24 cellular contexts compared by ENCODE assay signal in the genomic region with DNA sequence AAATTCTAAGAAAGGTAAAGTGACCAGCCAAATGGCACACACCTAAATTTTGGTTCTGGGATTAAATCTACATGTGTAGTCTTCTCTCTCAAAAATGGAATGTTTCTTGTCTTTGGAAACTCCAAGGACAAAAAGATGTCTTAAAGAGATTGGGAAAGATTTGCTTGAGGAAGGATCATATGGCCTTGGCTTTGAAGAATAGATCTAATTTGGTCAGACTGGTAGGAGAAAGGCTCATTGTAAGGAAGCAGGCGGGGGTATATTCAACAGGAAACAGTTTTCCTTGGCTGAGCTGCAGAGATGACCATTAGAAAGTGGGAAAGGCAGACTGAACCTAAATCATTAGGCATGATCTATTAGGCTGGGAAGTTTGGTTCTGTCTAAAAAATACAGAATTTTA.
A peak's percentile ranks its signal among the peaks of the same experiment; 100 is the strongest.
DNase-seq lines count a peak whose midpoint lies in the region; ATAC-seq, FAIRE-seq and TF ChIP-seq lines count a peak whose summit lies in the region.
"Had no signal": no experiment of that assay in that cellular context is flagged by ENCODE, and none has a peak within 500 bp of the region (broad histone marks: within the 10 kb centered on the region; RNA-seq: fewer than 3 reads in every experiment).

No MANE protein-coding gene starts in this region.

- no peak for TF ChIP-seq CTCF in nephron (IDR thresholded peaks at IDR 0.05; ENCODE audit: unreplicated experiment in 3 of 3)
- TF ChIP-seq CTCF in RWPE1 (conservative IDR thresholded peaks at IDR 0.05; ENCODE audit: low read depth), result no peak

- POLR2A ChIA-PET in RWPE1 (lab: Yijun Ruan, JAX; ENCODE audit: low non-redundant PET), result no interaction called here

- ATAC-seq in HG03439 (IDR thresholded peaks at IDR 0.05; ENCODE audit: unreplicated experiment), result no peak

- H3K27me3 Mint-ChIP-seq in nephron (ENCODE audit: low read depth), result no peaks in the 10 kb centered on the region
- H3K27me3 Mint-ChIP-seq: B cell had no signal

- no peaks in the 10 kb centered on the region for H3K4me1 Mint-ChIP-seq in nephron
- H3K4me1 Mint-ChIP-seq: B cell; CD8-positive, alpha-beta memory T cell had no signal

- no peaks in the 10 kb centered on the region for H3K9me3 Mint-ChIP-seq in nephron
- H3K9me3 Mint-ChIP-seq: CD4-positive, alpha-beta T cell; CD8-positive, alpha-beta memory T cell had no signal

- FAIRE-seq in urothelium cell line (lab: Jason Lieb, UNC), result no peak
- FAIRE-seq: A204.1, GM12891, GM18507 had no signal

- no peak overlapping the region for H3K27ac ChIP-seq in RWPE1
- H3K27ac ChIP-seq: 22Rv1, BLaER1, C4-2B had no signal

- H3K4me3 Mint-ChIP-seq in nephron, result no peak overlapping the region
- H3K4me3 Mint-ChIP-seq: B cell; CD4-positive, alpha-beta T cell; CD8-positive, alpha-beta memory T cell had no signal

- peak overlapping the region in 2 of 3 experiments; percentile 9 to 55 for H3K27ac Mint-ChIP-seq in nephron
- H3K27ac Mint-ChIP-seq: B cell; CD4-positive, alpha-beta T cell; CD8-positive, alpha-beta memory T cell had no signal

- H3K36me3 Mint-ChIP-seq in nephron (ENCODE audit: low read depth), result no peaks in the 10 kb centered on the region
- H3K36me3 Mint-ChIP-seq: CD8-positive, alpha-beta memory T cell had no signal

- DNase-seq in COLO829 (ENCODE audit: low spot score) (peak; percentile 44), NCI-H69 (lab: John Stamatoyannopoulos, UW) (peak; percentile 35), foreskin melanocyte (peak; percentile 62), erythroblast (lab: John Stamatoyannopoulos, UW) (no peak), RWPE1 (ENCODE audit: low spot score) (no peak), urothelium cell line (ENCODE audit: low spot score) (no peak)
- DNase-seq: Calu3; CD4-positive, alpha-beta T cell; CD8-positive, alpha-beta memory T cell; COR-L47; DMS53; GF-D8; GOT3; H7; HCEC 1CT had no signal

- CTCF ChIA-PET in RWPE1 (lab: Yijun Ruan, JAX), result interaction anchor here (0.6 to 0.7 kb wide), 2 partner anchors 442 to 719 kb away, joined by 3 read pairs; no protein-coding TSS in a partner anchor

- no peak for TF ChIP-seq POLR2A in erythroblast (IDR thresholded peaks at IDR 0.05; ENCODE audit: low read length)

Comparison
In these comparisons a context has a peak if more than half of its experiments do, and no peak if none do; other contexts are left out.
1. DNase-seq: peak in COLO829 (single experiment), NCI-H69 (single experiment) and foreskin melanocyte (single experiment); none in erythroblast (0 of 2), RWPE1 (single experiment) and urothelium cell line (single experiment).